Comparison of ENCODE assay signal across 26 cellular contexts in the genomic region with DNA sequence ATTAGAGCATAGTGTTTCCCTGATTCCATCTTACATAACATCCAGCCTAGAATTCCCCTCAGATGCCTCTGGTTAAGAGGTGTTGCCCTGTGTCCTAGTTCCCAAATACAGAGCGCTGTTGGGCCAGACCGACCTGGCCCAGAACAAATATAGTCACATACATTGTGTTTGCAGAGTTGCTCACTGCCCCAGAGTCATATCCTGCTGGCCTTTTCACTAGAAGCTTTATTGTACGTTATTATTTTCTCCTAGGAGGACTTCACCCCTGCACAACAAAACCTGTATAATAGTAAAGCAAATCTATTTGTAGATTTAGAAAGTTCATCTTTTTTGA.
"Had no signal": no experiment of that assay in that cellular context is flagged by ENCODE, and none has a peak within 500 bp of the region (broad histone marks: within the 10 kb centered on the region; RNA-seq: fewer than 3 reads in every experiment).

No MANE protein-coding gene starts in this region.

- DNase-seq: activated B cell treated with CpG ODN at 0.5 μM for 24 hours; activated CD4-positive, alpha-beta memory T cell treated with anti-CD3 and anti-CD28 coated beads for 36 hours; activated CD4-positive, alpha-beta T cell treated with anti-CD3 and anti-CD28 coated beads for 1 hour; activated CD4-positive, alpha-beta T cell treated with anti-CD3 and anti-CD28 coated beads, Interleukin-2, amount 10 ng/mL, durations not matched to agents 24 days and 14 days; activated CD8-positive, alpha-beta memory T cell treated with anti-CD3 and anti-CD28 coated beads for 24 hours; activated effector memory CD4-positive, alpha-beta T cell treated with anti-CD3 and anti-CD28 coated beads, Interleukin-2, amount 50 U/mL, for 16 hours; activated naive CD4-positive, alpha-beta T cell treated with Interleukin-2 at 50 U/mL for 16 hours; activated naive CD8-positive, alpha-beta T cell treated with anti-CD3 and anti-CD28 coated beads, Interleukin-2, amount 50 U/mL, for 24 hours; activated T-cell treated with anti-CD3 and anti-CD28 coated beads, Interleukin-2, amount 50 U/mL, for 4 hours; amygdala; caudate nucleus; MM.1S; NCI-H1105; NCI-H1436; NCI-H1694 treated with DMSO at 0.1 percent for 48 hours; NCI-H2029 treated with DMSO at 0.1 percent for 48 hours; NCI-H345; NCI-H510A; NCI-H526 treated with DMSO at 0.1 percent for 48 hours; NCI-H82; SHP77; T-helper 17 cell; T-helper 9 cell had no signal

- H3K27me3 Mint-ChIP-seq: activated B cell treated with CpG ODN at 0.5 μM for 24 hours; activated CD4-positive, alpha-beta memory T cell treated with anti-CD3 and anti-CD28 coated beads for 36 hours; activated CD4-positive, alpha-beta T cell treated with anti-CD3 and anti-CD28 coated beads, Interleukin-2, amount 10 ng/mL, durations not matched to agents 24 days and 14 days; activated naive CD8-positive, alpha-beta T cell treated with anti-CD3 and anti-CD28 coated beads, Interleukin-2, amount 50 U/mL, for 24 hours; T-helper 17 cell had no signal

- H3K4me3 Mint-ChIP-seq: activated B cell treated with CpG ODN at 0.5 μM for 24 hours; activated CD4-positive, alpha-beta memory T cell treated with anti-CD3 and anti-CD28 coated beads for 36 hours; activated CD4-positive, alpha-beta T cell treated with anti-CD3 and anti-CD28 coated beads, Interleukin-2, amount 10 ng/mL, durations not matched to agents 24 days and 14 days; activated naive CD8-positive, alpha-beta T cell treated with anti-CD3 and anti-CD28 coated beads, Interleukin-2, amount 50 U/mL, for 24 hours; activated T-cell treated with anti-CD3 and anti-CD28 coated beads, Interleukin-2, amount 50 U/mL, for 4 hours; T-helper 17 cell had no signal

- H3K9me3 Mint-ChIP-seq: activated B cell treated with CpG ODN at 0.5 μM for 24 hours; activated naive CD4-positive, alpha-beta T cell treated with anti-CD3 and anti-CD28 coated beads, Interleukin-2, amount 50 U/mL, for 72 hours had no signal

- H3K27ac Mint-ChIP-seq: activated B cell treated with CpG ODN at 0.5 μM for 24 hours; activated CD4-positive, alpha-beta memory T cell treated with anti-CD3 and anti-CD28 coated beads for 36 hours; activated CD4-positive, alpha-beta T cell treated with anti-CD3 and anti-CD28 coated beads, Interleukin-2, amount 10 ng/mL, durations not matched to agents 24 days and 14 days; activated naive CD4-positive, alpha-beta T cell treated with anti-CD3 and anti-CD28 coated beads, Interleukin-2, amount 50 U/mL, for 72 hours; activated naive CD8-positive, alpha-beta T cell treated with anti-CD3 and anti-CD28 coated beads, Interleukin-2, amount 50 U/mL, for 24 hours; T-helper 17 cell had no signal

- FAIRE-seq: RCC 7860 had no signal

- H3K4me1 Mint-ChIP-seq: activated B cell treated with CpG ODN at 0.5 μM for 24 hours; activated naive CD8-positive, alpha-beta T cell treated with anti-CD3 and anti-CD28 coated beads, Interleukin-2, amount 50 U/mL, for 24 hours had no signal

- H3K4me3 ChIP-seq: coronary artery had no signal

- ATAC-seq: activated naive CD8-positive, alpha-beta T cell treated with anti-CD3 and anti-CD28 coated beads, Interleukin-2, amount 50 U/mL, for 24 hours; T-helper 17 cell had no signal

- H3K27ac ChIP-seq: coronary artery had no signal
